ENCODE assay signal across 8 cellular contexts in the genomic region with DNA sequence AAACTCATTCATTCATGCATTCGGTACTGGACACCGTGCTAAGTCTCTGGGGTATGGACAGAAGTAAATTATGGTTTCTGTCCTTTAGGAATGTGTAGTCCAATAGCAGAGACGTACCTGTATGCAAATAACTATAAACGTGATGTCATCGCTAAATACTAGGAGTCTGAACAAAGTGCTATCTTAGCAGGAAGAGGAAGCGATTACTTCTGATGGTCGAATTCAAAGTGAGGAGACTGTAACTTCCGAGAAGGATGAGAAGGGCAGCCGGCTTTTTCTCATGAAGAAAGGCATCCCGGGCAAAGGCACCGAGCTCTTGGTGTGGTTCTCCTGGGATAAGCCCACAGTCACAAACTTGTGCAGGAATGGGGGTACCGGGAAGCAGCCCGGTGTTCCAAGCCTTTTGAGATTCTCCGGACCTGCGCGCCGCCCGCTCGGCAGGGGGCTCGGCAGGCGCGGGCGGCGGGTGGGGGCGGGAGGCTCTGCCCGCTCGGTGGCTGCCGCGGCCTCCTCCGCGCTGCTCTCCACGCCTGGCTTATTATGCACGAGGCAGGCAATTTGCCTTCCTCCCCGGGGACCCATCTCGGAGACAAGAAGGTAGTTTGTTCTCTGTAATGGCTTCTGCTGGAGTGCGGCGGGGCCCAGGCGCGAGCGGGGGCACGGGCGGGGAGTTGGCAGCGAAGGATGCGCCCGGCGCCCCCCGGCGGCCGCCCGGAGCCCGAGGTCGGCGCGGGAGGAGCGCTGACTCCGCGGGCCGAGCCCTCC.
DNase-seq lines count a peak whose midpoint lies in the region; ATAC-seq and TF ChIP-seq lines count a peak whose summit lies in the region.

No MANE protein-coding gene starts in this region.

- peaks cover 11% of the 10 kb centered on the region for H3K4me1 ChIP-seq in CD4-positive, alpha-beta memory T cell (ENCODE audit: insufficient read depth, low read length)
- peaks cover 0 to 18% (median 4%) of the 10 kb centered on the region in 4 donors for H3K4me1 ChIP-seq in tibial nerve

- intact Hi-C loops in CD4-positive, alpha-beta memory T cell (cut with micrococcal nuclease) = no loop called here
- intact Hi-C loops in activated CD4-positive, alpha-beta T cell treated with anti-CD3 and anti-CD28 coated beads, Interleukin-2, amount 10 ng/mL, durations not matched to agents 24 days and 14 days (cut with micrococcal nuclease) = no loop called here

- no peak overlapping the region for H3K27ac ChIP-seq in CD4-positive, alpha-beta memory T cell (ENCODE audit: low read depth, low read length)
- H3K27ac ChIP-seq in tibial nerve = peak overlapping the region in 1 of 4 donors; percentile 65

- no peak for TF ChIP-seq EP300 in tibial nerve (IDR thresholded peaks at IDR 0.05)

- H3K27ac Mint-ChIP-seq in CD4-positive, alpha-beta memory T cell = no peak overlapping the region
- no peak overlapping the region for H3K27ac Mint-ChIP-seq in activated CD4-positive, alpha-beta T cell treated with anti-CD3 and anti-CD28 coated beads, Interleukin-2, amount 10 ng/mL, durations not matched to agents 24 days and 14 days

- peaks cover 10% of the 10 kb centered on the region for H3K27me3 ChIP-seq in CD4-positive, alpha-beta memory T cell (ENCODE audit: insufficient read depth, low read length)
- peaks cover 0 to 16% of the 10 kb centered on the region in 2 donors for H3K27me3 ChIP-seq in tibial nerve

- H3K4me3 Mint-ChIP-seq in CD4-positive, alpha-beta memory T cell = peak overlapping the region; percentile 72 to 88 (median 82)
- H3K4me3 Mint-ChIP-seq in activated CD4-positive, alpha-beta T cell treated with anti-CD3 and anti-CD28 coated beads, Interleukin-2, amount 10 ng/mL, durations not matched to agents 24 days and 14 days = peak overlapping the region; percentile 66

- TF ChIP-seq CTCF in tibial nerve (IDR thresholded peaks at IDR 0.05) = peak; percentile 32 to 59 (median 52)

- H3K27me3 Mint-ChIP-seq in CD4-positive, alpha-beta memory T cell = peaks cover 34 to 41% of the 10 kb centered on the region in 2 donors
- H3K27me3 Mint-ChIP-seq in activated CD4-positive, alpha-beta T cell treated with anti-CD3 and anti-CD28 coated beads, Interleukin-2, amount 10 ng/mL, durations not matched to agents 24 days and 14 days = peaks cover 51% of the 10 kb centered on the region

- CTCF ChIA-PET in CD4-positive, alpha-beta memory T cell (lab: Charles Lee; ENCODE audit: partially characterized antibody) = interaction anchor here (0.8 to 4.1 kb wide), 4 partner anchors 9 to 122 kb away, joined by 3 to 24 read pairs (median 4); no protein-coding TSS in a partner anchor

- POLR2A ChIA-PET in CD4-positive, alpha-beta memory T cell (lab: Charles Lee; ENCODE audit: partially characterized antibody) = no interaction called here

- H3K9me3 ChIP-seq in CD4-positive, alpha-beta memory T cell (ENCODE audit: control insufficient read depth in 1 of 2, low read length in 2 of 2) = no peaks in the 10 kb centered on the region
- H3K9me3 ChIP-seq in tibial nerve = no peaks in the 10 kb centered on the region

- no peaks in the 10 kb centered on the region for H3K36me3 Mint-ChIP-seq in CD4-positive, alpha-beta memory T cell
- H3K36me3 Mint-ChIP-seq in activated CD4-positive, alpha-beta T cell treated with anti-CD3 and anti-CD28 coated beads, Interleukin-2, amount 10 ng/mL, durations not matched to agents 24 days and 14 days (ENCODE audit: low read depth) = no peaks in the 10 kb centered on the region

- H3K4me3 ChIP-seq in CD4-positive, alpha-beta memory T cell (ENCODE audit: low read length in 2 of 2) = peak overlapping the region in 1 of 2 donors; percentile 32
- H3K4me3 ChIP-seq in tibial nerve = peak overlapping the region; percentile 26 to 62 (median 44)

- peaks cover 0 to 4% (median 0%) of the 10 kb centered on the region in 8 donors for H3K9me3 Mint-ChIP-seq in CD4-positive, alpha-beta memory T cell
- H3K9me3 Mint-ChIP-seq in activated CD4-positive, alpha-beta T cell treated with anti-CD3 and anti-CD28 coated beads, Interleukin-2, amount 10 ng/mL, durations not matched to agents 24 days and 14 days = peaks cover 4% of the 10 kb centered on the region

- no peaks in the 10 kb centered on the region for H3K36me3 ChIP-seq in CD4-positive, alpha-beta memory T cell (ENCODE audit: insufficient read depth, low read length)
- H3K36me3 ChIP-seq in tibial nerve = no peaks in the 10 kb centered on the region

- peaks cover 12 to 14% (median 13%) of the 10 kb centered on the region in 4 donors for H3K4me1 Mint-ChIP-seq in CD4-positive, alpha-beta memory T cell
- H3K4me1 Mint-ChIP-seq in activated CD4-positive, alpha-beta T cell treated with anti-CD3 and anti-CD28 coated beads, Interleukin-2, amount 10 ng/mL, durations not matched to agents 24 days and 14 days = peaks cover 14% of the 10 kb centered on the region

- no peak for TF ChIP-seq POLR2A in tibial nerve (IDR thresholded peaks at IDR 0.05)

- DNase-seq in CD4-positive, alpha-beta memory T cell = peak in 2 of 5 donors; percentile 19 to 20
- DNase-seq in LoVo (ENCODE audit: low spot score) = peak; percentile 34
- DNase-seq in activated CD4-positive, alpha-beta T cell treated with anti-CD3 and anti-CD28 coated beads, Interleukin-2, amount 10 ng/mL, durations not matched to agents 24 days and 14 days = peak; percentile 70
- peak; percentile 40 for DNase-seq in myocyte (ENCODE audit: low read depth)
- DNase-seq in tibial nerve (ENCODE audit: low spot score in 2 of 2) = no peak
- DNase-seq in Kasumi-1 (lab: John Stamatoyannopoulos, UW) = no peak

- WGBS in tibial nerve, 2 donors = 8 to 9% methylated on average over 50 to 51 of the region's 58 CpGs

- peak; percentile 59 for ATAC-seq in esophagus mucosa
- ATAC-seq in GM18867 (IDR thresholded peaks at IDR 0.05; ENCODE audit: unreplicated experiment) = no peak

Comparison
In these comparisons a context has a peak if more than half of its experiments do, and no peak if none do; other contexts are left out.
1. DNase-seq: peak in LoVo (single experiment), activated CD4-positive, alpha-beta T cell treated with anti-CD3 and anti-CD28 coated beads, Interleukin-2, amount 10 ng/mL, durations not matched to agents 24 days and 14 days (single experiment) and myocyte (single experiment); none in tibial nerve (0 of 2) and Kasumi-1 (0 of 2).